26 cellular contexts compared by ENCODE assay signal in the genomic region with DNA sequence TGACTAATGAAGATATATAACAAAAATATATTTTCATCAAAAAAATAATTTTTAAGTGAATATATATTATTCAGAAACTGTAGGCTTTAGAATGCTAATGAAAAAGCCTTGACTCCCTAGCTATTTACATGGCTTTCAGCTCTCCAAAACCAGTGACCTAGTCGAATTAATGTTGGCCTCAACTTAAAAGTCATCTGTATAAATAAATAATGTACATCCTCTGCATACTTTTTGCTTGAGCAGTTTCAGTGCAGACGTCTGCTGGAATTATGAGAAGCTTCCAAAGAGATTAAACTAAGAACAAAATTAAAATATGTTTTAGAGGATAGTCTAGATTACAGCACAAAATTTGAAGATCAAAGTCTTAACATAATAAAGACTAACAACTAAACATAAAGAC.
DNase-seq lines count a peak whose midpoint lies in the region; ATAC-seq, FAIRE-seq and TF ChIP-seq lines count a peak whose summit lies in the region.
"Had no signal": no experiment of that assay in that cellular context is flagged by ENCODE, and none has a peak within 500 bp of the region (broad histone marks: within the 10 kb centered on the region; RNA-seq: fewer than 3 reads in every experiment).

No MANE protein-coding gene starts in this region.

- no peaks in the 10 kb centered on the region for H4K20me1 ChIP-seq in fibroblast of lung (ENCODE audit: control insufficient read depth, extremely low read depth, insufficient read depth, low read length)
- H4K20me1 ChIP-seq in osteoblast (ENCODE audit: insufficient read depth, low read length), result no peaks in the 10 kb centered on the region

- TF ChIP-seq CTCF in fibroblast of lung (conservative IDR thresholded peaks at IDR 0.05 in 1 of 2, IDR thresholded peaks at IDR 0.05 in 1 of 2; ENCODE audit: low read depth in 1 of 2, low read length in 2 of 2) (no peak), osteoblast (IDR thresholded peaks at IDR 0.05; ENCODE audit: extremely low read depth, low read depth, low read length) (no peak)

- FAIRE-seq in HTR-8/SVneo (lab: Jason Lieb, UNC), result no peak

- H3K27ac ChIP-seq in SJSA1 (peak overlapping the region; percentile 21; the same call in 1 of the 2 replicates), fibroblast of lung (ENCODE audit: insufficient read depth, low read length) (no peak overlapping the region), osteoblast (ENCODE audit: low read depth, low read length) (no peak overlapping the region)
- H3K27ac ChIP-seq: body of pancreas, esophagus squamous epithelium, heart right ventricle, left lung, PC-9, vagina had no signal

- no peaks in the 10 kb centered on the region for H3K36me3 ChIP-seq in SJSA1
- no peaks in the 10 kb centered on the region for H3K36me3 ChIP-seq in fibroblast of lung (ENCODE audit: control insufficient read depth, insufficient read depth, low read length)
- H3K36me3 ChIP-seq in osteoblast (ENCODE audit: insufficient read depth, low read length), result no peaks in the 10 kb centered on the region
- H3K36me3 ChIP-seq: esophagus squamous epithelium, heart right ventricle, left lung, vagina had no signal

- H3K9me3 ChIP-seq in SJSA1 (replicated peaks) (0 out of 2 replicates have a peak, but pooled peaks cover 2% of the 10 kb centered on the region), fibroblast of lung (ENCODE audit: control insufficient read depth, insufficient read depth, low read depth, low read length) (no peaks in the 10 kb centered on the region), osteoblast (ENCODE audit: low read depth, low read length) (no peaks in the 10 kb centered on the region)
- H3K9me3 ChIP-seq: body of pancreas, vagina had no signal

- no peak overlapping the region for H3K4me2 ChIP-seq in fibroblast of lung (ENCODE audit: extremely low read depth, insufficient read depth, low read length)
- no peak overlapping the region for H3K4me2 ChIP-seq in osteoblast (ENCODE audit: insufficient read depth, low read length)
- H3K4me2 ChIP-seq: PC-9 had no signal

- H3K9ac ChIP-seq in fibroblast of lung (ENCODE audit: insufficient read depth, low read length), result no peak overlapping the region

- H3K4me1 ChIP-seq in SJSA1 (replicated peaks) (peaks cover 23% of the 10 kb centered on the region), fibroblast of lung (ENCODE audit: control insufficient read depth, extremely low read depth, insufficient read depth, low read length) (peaks cover 4% of the 10 kb centered on the region), osteoblast (ENCODE audit: insufficient read depth, low read length) (no peaks in the 10 kb centered on the region)
- H3K4me1 ChIP-seq: body of pancreas, esophagus squamous epithelium, heart right ventricle, left lung, vagina had no signal

- H2AFZ ChIP-seq in fibroblast of lung (ENCODE audit: low read length), result no peak overlapping the region
- no peak overlapping the region for H2AFZ ChIP-seq in osteoblast (ENCODE audit: low read length)

- DNase-seq in EL (peak; percentile 63), SJSA1 (ENCODE audit: low read depth in 1 of 2, low spot score in 2 of 2) (peak in 1 of 2 experiments; percentile 18), fibroblast of lung (ENCODE audit: low read depth in 2 of 2) (peak; percentile 69 to 71), osteoblast (ENCODE audit: insufficient read length, low spot score, missing footprints) (peak; percentile 26), HTR-8/SVneo (ENCODE audit: insufficient read length, low spot score) (no peak), HuH-7 (ENCODE audit: low spot score) (no peak)
- DNase-seq in activated CD4-positive, alpha-beta T cell treated with anti-CD3 and anti-CD28 coated beads for 4 hours, result no peak
- DNase-seq: body of pancreas; CD4-positive, alpha-beta memory T cell; esophagus squamous epithelium; GDM1; heart right ventricle; left lung; naive thymus-derived CD8-positive, alpha-beta T cell; NCI-H1092 treated with DMSO at 0.1 percent for 48 hours; NCI-H2029 treated with DMSO at 0.1 percent for 48 hours; NCI-H446; PC-9; SHP77 treated with DMSO at 0.1 percent for 48 hours; stimulated activated CD4-positive, alpha-beta T cell treated with anti-CD3 and anti-CD28 coated beads, Interleukin-1b, Interleukin-23, amount 100 ng/mL, for 48 hours; T-cell had no signal

- H3K79me2 ChIP-seq in fibroblast of lung (ENCODE audit: control insufficient read depth, insufficient read depth, low read length) (no peaks in the 10 kb centered on the region), osteoblast (ENCODE audit: insufficient read depth, low read length) (no peaks in the 10 kb centered on the region)

- no peaks in the 10 kb centered on the region for H3K27me3 ChIP-seq in SJSA1 (replicated peaks)
- H3K27me3 ChIP-seq in fibroblast of lung (ENCODE audit: control insufficient read depth, insufficient read depth, low read length), result no peaks in the 10 kb centered on the region
- no peaks in the 10 kb centered on the region for H3K27me3 ChIP-seq in osteoblast (ENCODE audit: insufficient read depth, low read length)
- H3K27me3 ChIP-seq: body of pancreas, esophagus squamous epithelium, heart right ventricle, left lung, vagina had no signal

- H3K4me3 ChIP-seq in SJSA1, result no peak overlapping the region
- H3K4me3 ChIP-seq in fibroblast of lung (replicated peaks in 1 of 4; ENCODE audit: control extremely low read depth in 1 of 4, insufficient read depth in 1 of 4, low read depth in 3 of 4, low read length in 4 of 4), result no peak overlapping the region
- H3K4me3 ChIP-seq in osteoblast (ENCODE audit: insufficient read depth, low read length), result no peak overlapping the region
- H3K4me3 ChIP-seq: body of pancreas, esophagus squamous epithelium, heart right ventricle, left lung, PC-9, vagina had no signal

- no peak for ATAC-seq in HG03442 (IDR thresholded peaks at IDR 0.05; ENCODE audit: unreplicated experiment)
- ATAC-seq: activated naive CD4-positive, alpha-beta T cell treated with anti-CD3 and anti-CD28 coated beads, Interleukin-2, amount 50 U/mL, for 72 hours; body of pancreas; HCT116; heart right ventricle; left lung; naive thymus-derived CD8-positive, alpha-beta T cell; sciatic nerve; T-cell had no signal

Comparison
In these comparisons a context has a peak if more than half of its experiments do, and no peak if none do; other contexts are left out.
1. DNase-seq: peak in EL (single experiment), fibroblast of lung (2 of 2) and osteoblast (single experiment); none in HTR-8/SVneo (single experiment), activated CD4-positive, alpha-beta T cell treated with anti-CD3 and anti-CD28 coated beads for 4 hours (0 of 2) and HuH-7 (single experiment).